Comparison of ENCODE assay signal across 8 cellular contexts in genomic region chr13:39037410-39037879, GRCh38. TPM values are rescaled to one million over a fixed set of nuclear protein-coding genes. Genes with fewer than 3 reads are reported as not detected.
DNase-seq lines count a peak whose midpoint lies in the region; ATAC-seq, FAIRE-seq and TF ChIP-seq lines count a peak whose summit lies in the region.

No MANE protein-coding gene starts in this region.

- H3K27ac Mint-ChIP-seq in activated T-cell treated with anti-CD3 and anti-CD28 coated beads, Interleukin-2, amount 50 U/mL, for 72 hours, result peak overlapping the region; percentile 99
- peak overlapping the region; percentile 98 for H3K27ac Mint-ChIP-seq in stimulated activated naive B cell treated with anti-CD40 and anti-IgM and Interleukin-4, amounts not matched to agents 10 μg/mL and 1 μg/mL and 100 μg/mL, for 72 hours

- H3K36me3 ChIP-seq in ACC112 (ENCODE audit: insufficient read depth, low read length), result no peaks in the 10 kb centered on the region

- H3K79me2 ChIP-seq in ACC112 (ENCODE audit: control insufficient read depth, insufficient read depth, low read length, unreplicated experiment), result peaks cover 55% of the 10 kb centered on the region

- H3K4me3 Mint-ChIP-seq in activated T-cell treated with anti-CD3 and anti-CD28 coated beads, Interleukin-2, amount 50 U/mL, for 72 hours, result peak overlapping the region; percentile 87 to 95
- peak overlapping the region; percentile 91 for H3K4me3 Mint-ChIP-seq in stimulated activated naive B cell treated with anti-CD40 and anti-IgM and Interleukin-4, amounts not matched to agents 10 μg/mL and 1 μg/mL and 100 μg/mL, for 72 hours

- no peaks in the 10 kb centered on the region for H3K9me3 Mint-ChIP-seq in activated T-cell treated with anti-CD3 and anti-CD28 coated beads, Interleukin-2, amount 50 U/mL, for 72 hours
- H3K9me3 Mint-ChIP-seq in stimulated activated naive B cell treated with anti-CD40 and anti-IgM and Interleukin-4, amounts not matched to agents 10 μg/mL and 1 μg/mL and 100 μg/mL, for 72 hours, result no peaks in the 10 kb centered on the region

- no peaks in the 10 kb centered on the region for H3K27me3 ChIP-seq in ACC112 (ENCODE audit: insufficient read depth, low read length)

- H2AFZ ChIP-seq in ACC112 (ENCODE audit: low read length, unreplicated experiment), result peak overlapping the region; percentile 20

- no peaks in the 10 kb centered on the region for H3K27me3 Mint-ChIP-seq in activated T-cell treated with anti-CD3 and anti-CD28 coated beads, Interleukin-2, amount 50 U/mL, for 72 hours (ENCODE audit: low read depth)
- H3K27me3 Mint-ChIP-seq in stimulated activated naive B cell treated with anti-CD40 and anti-IgM and Interleukin-4, amounts not matched to agents 10 μg/mL and 1 μg/mL and 100 μg/mL, for 72 hours, result no peaks in the 10 kb centered on the region

- no peak for DNase-seq in activated T-cell treated with anti-CD3 and anti-CD28 coated beads, Interleukin-2, amount 50 U/mL, for 72 hours
- peak; percentile 13 for DNase-seq in iPS-NIHi7 (ENCODE audit: extremely low spot score)
- DNase-seq in stimulated activated naive B cell treated with anti-CD40 and anti-IgM and Interleukin-4, amounts not matched to agents 10 μg/mL and 1 μg/mL and 100 μg/mL, for 72 hours, result peak; percentile 6
- DNase-seq in RCC 7860 (ENCODE audit: low spot score), result no peak
- DNase-seq in GM20000 (ENCODE audit: low spot score), result no peak

- no peak for TF ChIP-seq CTCF in GM20000 (IDR thresholded peaks at IDR 0.05; ENCODE audit: extremely low read depth, missing control alignments)

- H3K36me3 Mint-ChIP-seq in activated T-cell treated with anti-CD3 and anti-CD28 coated beads, Interleukin-2, amount 50 U/mL, for 72 hours (ENCODE audit: insufficient read depth in 2 of 2), result peaks cover 5 to 23% of the 10 kb centered on the region in 2 donors
- H3K36me3 Mint-ChIP-seq in stimulated activated naive B cell treated with anti-CD40 and anti-IgM and Interleukin-4, amounts not matched to agents 10 μg/mL and 1 μg/mL and 100 μg/mL, for 72 hours, result peaks cover 3 to 5% of the 10 kb centered on the region in 2 donors

- H3K4me3 ChIP-seq in ACC112 (ENCODE audit: low read depth, low read length), result peak overlapping the region; percentile 95

- peaks cover 15% of the 10 kb centered on the region for H3K4me1 ChIP-seq in ACC112 (ENCODE audit: control insufficient read depth, insufficient read depth, low read length, unreplicated experiment)

- no peak for FAIRE-seq in RCC 7860 (lab: Jason Lieb, UNC)

- ATAC-seq in GM18519 (IDR thresholded peaks at IDR 0.05; ENCODE audit: low FRiP score, unreplicated experiment) (peak; percentile 8), HG03469 (IDR thresholded peaks at IDR 0.05; ENCODE audit: unreplicated experiment) (peak; percentile 10)
- peak in 1 of 2 donors; percentile 14 for ATAC-seq in activated T-cell treated with anti-CD3 and anti-CD28 coated beads, Interleukin-2, amount 50 U/mL, for 72 hours (replicated peaks in 1 of 2)
- peak in 1 of 2 donors; percentile 12 for ATAC-seq in stimulated activated naive B cell treated with anti-CD40 and anti-IgM and Interleukin-4, amounts not matched to agents 10 μg/mL and 1 μg/mL and 100 μg/mL, for 72 hours (replicated peaks)

- H3K27ac ChIP-seq in ACC112 (ENCODE audit: low read depth, low read length), result peak overlapping the region; percentile 62

- peaks cover 61% of the 10 kb centered on the region for H3K4me1 Mint-ChIP-seq in activated T-cell treated with anti-CD3 and anti-CD28 coated beads, Interleukin-2, amount 50 U/mL, for 72 hours (ENCODE audit: low read depth)
- peaks cover 9 to 23% of the 10 kb centered on the region in 2 donors for H3K4me1 Mint-ChIP-seq in stimulated activated naive B cell treated with anti-CD40 and anti-IgM and Interleukin-4, amounts not matched to agents 10 μg/mL and 1 μg/mL and 100 μg/mL, for 72 hours

RNA-seq across cellular contexts. Expression of gene PROSER1, which starts 0.4 kb away (rescaled TPM):
- 100 to 1,000 TPM; 114 to 116 TPM for total RNA-seq in activated T-cell treated with anti-CD3 and anti-CD28 coated beads, Interleukin-2, amount 50 U/mL, for 72 hours

RNA-seq across cellular contexts. Expression of gene NHLRC3, which starts 0.8 kb away (rescaled TPM):
- 10 to 100 TPM; 27.1 to 30.3 TPM for total RNA-seq in activated T-cell treated with anti-CD3 and anti-CD28 coated beads, Interleukin-2, amount 50 U/mL, for 72 hours

RNA-seq across cellular contexts. Expression of gene STOML3, which starts 46.8 kb away (rescaled TPM):
- not detected for total RNA-seq in activated T-cell treated with anti-CD3 and anti-CD28 coated beads, Interleukin-2, amount 50 U/mL, for 72 hours

Comparison
In these comparisons a context has a peak if more than half of its experiments do, and no peak if none do; other contexts are left out.
1. DNase-seq: peak in iPS-NIHi7 (single experiment) and stimulated activated naive B cell treated with anti-CD40 and anti-IgM and Interleukin-4, amounts not matched to agents 10 μg/mL and 1 μg/mL and 100 μg/mL, for 72 hours (single experiment); none in activated T-cell treated with anti-CD3 and anti-CD28 coated beads, Interleukin-2, amount 50 U/mL, for 72 hours (0 of 2), RCC 7860 (single experiment) and GM20000 (single experiment).